ENCODE assay signal across 8 cellular contexts in genomic region chr1:203025721-203026665, GRCh38. TPM values are rescaled to one million over a fixed set of nuclear protein-coding genes. Genes with fewer than 3 reads are reported as not detected.
DNase-seq lines count a peak whose midpoint lies in the region; ATAC-seq, FAIRE-seq and TF ChIP-seq lines count a peak whose summit lies in the region.

Gene PPFIA4, plus strand, starts transcription at chr1:203026491. Its CDS starts 12,518 bp downstream, at chr1:203039009.

- H3K9me3 ChIP-seq in A549 (no peaks in the 10 kb centered on the region), colonic mucosa (no peaks in the 10 kb centered on the region)

- peaks cover 24% of the 10 kb centered on the region for H3K4me1 Mint-ChIP-seq in activated CD4-positive, alpha-beta T cell treated with anti-CD3 and anti-CD28 coated beads, Interleukin-2, amount 10 ng/mL, durations not matched to agents 24 days and 14 days

- ATAC-seq in A549 (peak; percentile 68 to 90), HG03342 (IDR thresholded peaks at IDR 0.05; ENCODE audit: unreplicated experiment) (peak; percentile 68)

- peak; percentile 37 for TF ChIP-seq POLR2A in A549 (IDR thresholded peaks at IDR 0.05; ENCODE audit: low read length)
- TF ChIP-seq POLR2A in GM18951 (IDR thresholded peaks at IDR 0.05; ENCODE audit: extremely low read depth, insufficient read depth, insufficient read length): peak; percentile 39

- CTCF ChIA-PET in A549 (lab: Yijun Ruan, JAX): interaction anchor here (1.0 to 25.2 kb wide), 7 partner anchors 11 to 242 kb away, joined by 3 to 452 read pairs (median 4); no protein-coding TSS in a partner anchor

- H3K9ac ChIP-seq in colonic mucosa (ENCODE audit: low read depth in 2 of 2, low read length in 2 of 2): peak within 1 kb of the TSS; percentile 44 to 46

- peaks cover 40% of the 10 kb centered on the region for H3K36me3 Mint-ChIP-seq in activated CD4-positive, alpha-beta T cell treated with anti-CD3 and anti-CD28 coated beads, Interleukin-2, amount 10 ng/mL, durations not matched to agents 24 days and 14 days (ENCODE audit: low read depth)

- H3K27ac Mint-ChIP-seq in activated CD4-positive, alpha-beta T cell treated with anti-CD3 and anti-CD28 coated beads, Interleukin-2, amount 10 ng/mL, durations not matched to agents 24 days and 14 days: peak within 1 kb of the TSS; percentile 80

- no peaks in the 10 kb centered on the region for H3K4me1 ChIP-seq in A549
- H3K4me1 ChIP-seq in colonic mucosa: peaks cover 6% of the 10 kb centered on the region

- peak; percentile 72 to 87 for DNase-seq in A549 (ENCODE audit: low read depth in 1 of 2, low spot score in 1 of 2)
- peak; percentile 74 for DNase-seq in NCI-H446 treated with DMSO at 0.1 percent for 48 hours (lab: John Stamatoyannopoulos, UW)
- DNase-seq in activated CD4-positive, alpha-beta T cell treated with anti-CD3 and anti-CD28 coated beads, Interleukin-2, amount 10 ng/mL, durations not matched to agents 24 days and 14 days: peak; percentile 97
- DNase-seq in colonic mucosa: peak; percentile 85
- DNase-seq in left kidney (ENCODE audit: low read depth, low spot score): peak; percentile 95
- peak; percentile 53 to 84 (median 74) for DNase-seq in stimulated activated CD4-positive, alpha-beta T cell treated with anti-CD3 and anti-CD28 coated beads, Interleukin-1b, Interleukin-23, amount 100 ng/mL, for 24 hours (ENCODE audit: low read depth in 4 of 4, low spot score in 1 of 4)

- peak; percentile 12 to 24; a peak in 2 of 5 replicates for TF ChIP-seq RAD21 in A549 (conservative IDR thresholded peaks at IDR 0.05 in 1 of 2, IDR thresholded peaks at IDR 0.05 in 1 of 2)

- TF ChIP-seq EP300 in A549 (IDR thresholded peaks at IDR 0.05): no peak

- peaks cover 6% of the 10 kb centered on the region for H3K9me3 Mint-ChIP-seq in activated CD4-positive, alpha-beta T cell treated with anti-CD3 and anti-CD28 coated beads, Interleukin-2, amount 10 ng/mL, durations not matched to agents 24 days and 14 days

- TF ChIP-seq CTCF in A549 (IDR thresholded peaks at IDR 0.05) (no peak), colonic mucosa (IDR thresholded peaks at IDR 0.05) (no peak)

- H3K36me3 ChIP-seq in colonic mucosa: peaks cover 6% of the 10 kb centered on the region

- peak within 1 kb of the TSS; percentile 58 for H3K4me3 ChIP-seq in A549
- H3K4me3 ChIP-seq in colonic mucosa: peak within 1 kb of the TSS; percentile 68

- POLR2A ChIA-PET in A549 (lab: Yijun Ruan, JAX): interaction anchor here (0.8 to 0.9 kb wide), 2 partner anchors 19 to 241 kb away, joined by 3 read pairs; partner anchors contain the start of gene TMEM183A

- H3K4me3 Mint-ChIP-seq in activated CD4-positive, alpha-beta T cell treated with anti-CD3 and anti-CD28 coated beads, Interleukin-2, amount 10 ng/mL, durations not matched to agents 24 days and 14 days: peak within 1 kb of the TSS; percentile 92

- H3K27ac ChIP-seq in A549 (peak within 1 kb of the TSS; percentile 59 to 84; a peak in 5 of 6 replicates), colonic mucosa (no peak within 1 kb of the TSS)

- in situ Hi-C loops in GM18951 (cut with MboI; ENCODE audit: low sequenced_read_pairs, unreplicated experiment): no loop called here

- WGBS in A549 (ENCODE audit: missing lambda C conversion rate): 34% methylated on average over 13 of the region's 52 CpGs

- no peak for FAIRE-seq in A549 (lab: Jason Lieb, UNC)

- H3K27me3 Mint-ChIP-seq in activated CD4-positive, alpha-beta T cell treated with anti-CD3 and anti-CD28 coated beads, Interleukin-2, amount 10 ng/mL, durations not matched to agents 24 days and 14 days: peaks cover 2% of the 10 kb centered on the region

- intact Hi-C loops in activated CD4-positive, alpha-beta T cell treated with anti-CD3 and anti-CD28 coated beads, Interleukin-2, amount 10 ng/mL, durations not matched to agents 24 days and 14 days (cut with micrococcal nuclease): loop anchor here (1.0 to 2.0 kb wide), 4 partner anchors 19 to 216 kb away; partner anchors contain the start of genes ADIPOR1, CYB5R1, PCAT6 and TMEM183A
- intact Hi-C loops in colonic mucosa (cut with DNase I): no loop called here

- H3K27me3 ChIP-seq in colonic mucosa: peaks cover 12% of the 10 kb centered on the region

- H3K4me2 ChIP-seq in A549: peak within 1 kb of the TSS; percentile 98

TF ChIP-seq in A549, 52 proteins besides CTCF, POLR2A, EP300 and RAD21 (continues in another document):
- TF ChIP-seq CHD2 (IDR thresholded peaks at IDR 0.05; ENCODE audit: low read length, partially characterized antibody): no peak
- TF ChIP-seq HDAC2 (IDR thresholded peaks at IDR 0.05): no peak
- no peak for TF ChIP-seq NFE2L2 (conservative IDR thresholded peaks at IDR 0.05; ENCODE audit: low read length)
- TF ChIP-seq HMGXB4 (CRISPR knock-in tag; IDR thresholded peaks at IDR 0.05; ENCODE audit: borderline replicate concordance): no peak
- TF ChIP-seq ESRRA (IDR thresholded peaks at IDR 0.05; ENCODE audit: borderline replicate concordance, low read length): no peak
- peak; percentile 84 for TF ChIP-seq HOXB13 (CRISPR knock-in tag; IDR thresholded peaks at IDR 0.05; ENCODE audit: low read depth)
- no peak for TF ChIP-seq PBX3 (IDR thresholded peaks at IDR 0.05)
- TF ChIP-seq ATOH8 (CRISPR knock-in tag; IDR thresholded peaks at IDR 0.05; ENCODE audit: low read depth): peak; percentile 89; the same call in 1 of the 2 replicates
- TF ChIP-seq HOXA7 (CRISPR knock-in tag; IDR thresholded peaks at IDR 0.05): 0 out of 2 replicates have a peak, but pooled peaks have one; percentile 76
- TF ChIP-seq CEBPB (IDR thresholded peaks at IDR 0.05): no peak
- TF ChIP-seq JUN (IDR thresholded peaks at IDR 0.05): peak in 1 of 2 experiments; percentile 58; a peak in 1 of 5 replicates
- TF ChIP-seq ZSCAN20 (CRISPR knock-in tag; IDR thresholded peaks at IDR 0.05): no peak
- peak; percentile 97 for TF ChIP-seq MAX (IDR thresholded peaks at IDR 0.05)
- TF ChIP-seq BHLHE40 (IDR thresholded peaks at IDR 0.05; ENCODE audit: low read depth, low read length): peak; percentile 83
- TF ChIP-seq SMC3 (IDR thresholded peaks at IDR 0.05): no peak
- no peak for TF ChIP-seq KDM1A (IDR thresholded peaks at IDR 0.05; ENCODE audit: low read depth)
- peak; percentile 69; the same call in 1 of the 2 replicates for TF ChIP-seq EHF (CRISPR knock-in tag; IDR thresholded peaks at IDR 0.05)
- no peak for TF ChIP-seq FOXS1 (CRISPR knock-in tag; IDR thresholded peaks at IDR 0.05)
- TF ChIP-seq NR3C1 (IDR thresholded peaks at IDR 0.05): no peak
- TF ChIP-seq FOSL2 (IDR thresholded peaks at IDR 0.05): no peak
- TF ChIP-seq FOSL2 (CRISPR knock-in tag; IDR thresholded peaks at IDR 0.05): no peak
- TF ChIP-seq E2F6 (IDR thresholded peaks at IDR 0.05; ENCODE audit: borderline replicate concordance, low read depth): peak; percentile 95
- TF ChIP-seq MAFK (IDR thresholded peaks at IDR 0.05; ENCODE audit: partially characterized antibody): no peak
- TF ChIP-seq KDM5A (IDR thresholded peaks at IDR 0.05): no peak
- no peak for TF ChIP-seq CBX8 (IDR thresholded peaks at IDR 0.05)

RNA-seq across cellular contexts. Expression of gene PPFIA4, which starts in this region (rescaled TPM):
- polyA plus RNA-seq in A549 (2011; rRNA removed) (0.47 and 1.0 TPM in 2 replicates), A549 (2017; fragmentation: RNase III; extraction: RNeasy Plus Mini Kit Qiagen cat#74134 plus additional on column Dnase treatment) (0.33 to 0.63 TPM (median 0.44 TPM) in 3 replicates)
- polyA plus RNA-seq in A549 (2012; cell fraction: cytosol; rRNA removed): 0.45 and 0.60 TPM in 2 replicates
- polyA plus RNA-seq in A549 (2012; cell fraction: nucleus; rRNA removed): 2.9 and 3.3 TPM in 2 replicates
- 0.73 and 1.6 TPM in 2 replicates for polyA minus RNA-seq in A549 (2011; rRNA and poly(A)+ RNA removed)
- 34.2 and 35.1 TPM in 2 replicates for total RNA-seq in activated CD4-positive, alpha-beta T cell treated with anti-CD3 and anti-CD28 coated beads, Interleukin-2, amount 10 ng/mL, durations not matched to agents 24 days and 14 days
- 1 to 10 TPM; 1.6 to 7.3 TPM for total RNA-seq in colonic mucosa
